ENCODE assay signal across 20 cellular contexts in genomic region chr2:165891943-165892342, GRCh38.
DNase-seq lines count a peak whose midpoint lies in the region; ATAC-seq, FAIRE-seq and TF ChIP-seq lines count a peak whose summit lies in the region.
"Had no signal": no experiment of that assay in that cellular context is flagged by ENCODE, and none has a peak within 500 bp of the region (broad histone marks: within the 10 kb centered on the region; RNA-seq: fewer than 3 reads in every experiment).

No MANE protein-coding gene starts in this region.

- no peaks in the 10 kb centered on the region; a peak in 1 of 4 replicates for H3K79me1 ChIP-seq in IMR-90 (ENCODE audit: low read depth in 1 of 2, low read length in 2 of 2)

- 100% methylated on average over 1 of the region's 2 CpGs; no CpG with 5 or more reads in 1 of the 2 experiments for WGBS in IMR-90 (ENCODE audit: extremely low coverage in 2 of 2, insufficient read length in 1 of 2), 2 experiments
- WGBS in endodermal cell (ENCODE audit: insufficient coverage in 1 of 2, insufficient read length in 1 of 2), 2 experiments = no CpG with 5 or more reads among the region's 2 CpGs

- no peak overlapping the region for H2BK20ac ChIP-seq in IMR-90 (ENCODE audit: low read depth, low read length)

- no peak overlapping the region for H3K56ac ChIP-seq in IMR-90 (ENCODE audit: extremely low read depth, insufficient read depth, low read length)

- no peaks in the 10 kb centered on the region for H4K20me1 ChIP-seq in IMR-90 (ENCODE audit: insufficient read depth, low read length)

- no peak overlapping the region for H3K23ac ChIP-seq in IMR-90 (ENCODE audit: low read depth, low read length)

- H3K36me3 ChIP-seq in IMR-90 (ENCODE audit: control insufficient read depth, insufficient read depth, low read length) (peaks cover 6% of the 10 kb centered on the region; the same call in 1 of the 2 replicates), endodermal cell (ENCODE audit: control insufficient read depth, insufficient read depth, low read length) (peaks cover 46% of the 10 kb centered on the region), kidney (ENCODE audit: control insufficient read depth in 1 of 2, insufficient read depth in 2 of 2, low read length in 2 of 2) (peaks cover 3 to 17% of the 10 kb centered on the region in 2 donors), brain microvascular endothelial cell (replicated peaks) (no peaks in the 10 kb centered on the region)
- H3K36me3 ChIP-seq: BE2C had no signal

- TF ChIP-seq CTCF in D721Med (IDR thresholded peaks at IDR 0.05; ENCODE audit: insufficient read depth, missing control alignments) (no peak), IMR-90 (conservative IDR thresholded peaks at IDR 0.05; ENCODE audit: low read depth, low read length) (no peak), endodermal cell (conservative IDR thresholded peaks at IDR 0.05) (no peak), kidney (IDR thresholded peaks at IDR 0.05; ENCODE audit: borderline replicate concordance, extremely low read depth, insufficient read depth) (no peak), brain microvascular endothelial cell (IDR thresholded peaks at IDR 0.05; ENCODE audit: low read depth, low read length, missing control alignments) (no peak), progenitor cell of endocrine pancreas (IDR thresholded peaks at IDR 0.05; ENCODE audit: unreplicated experiment) (no peak)

- no peak overlapping the region for H2BK15ac ChIP-seq in IMR-90 (ENCODE audit: low read depth, low read length)

- CTCF ChIA-PET in IMR-90 (lab: Yijun Ruan, JAX) = no interaction called here

- H3K9me3 Mint-ChIP-seq in endodermal cell (no peaks in the 10 kb centered on the region), progenitor cell of endocrine pancreas (ENCODE audit: low read depth) (no peaks in the 10 kb centered on the region)
- H3K9me3 Mint-ChIP-seq: CD8-positive, alpha-beta memory T cell had no signal

- no peak overlapping the region for H2AFZ ChIP-seq in IMR-90 (replicated peaks; ENCODE audit: low read length, poor library complexity)
- H2AFZ ChIP-seq: GM23248 had no signal

- H4K8ac ChIP-seq in IMR-90 (ENCODE audit: low read depth in 2 of 2, low read length in 2 of 2) = no peak overlapping the region

- POLR2A ChIA-PET in IMR-90 (lab: Charles Lee; ENCODE audit: unreplicated experiment) = no interaction called here

- no peak overlapping the region for H3K14ac ChIP-seq in IMR-90 (replicated peaks; ENCODE audit: low read depth, low read length)

- H3K18ac ChIP-seq in IMR-90 (ENCODE audit: low read depth, low read length) = no peak overlapping the region

- H3K27me3 ChIP-seq in IMR-90 (ENCODE audit: control insufficient read depth, insufficient read depth, low read length) (no peaks in the 10 kb centered on the region), endodermal cell (ENCODE audit: control insufficient read depth, insufficient read depth, low read length, poor library complexity, severe bottlenecking) (no peaks in the 10 kb centered on the region), brain microvascular endothelial cell (replicated peaks) (no peaks in the 10 kb centered on the region)
- H3K27me3 ChIP-seq: BE2C had no signal

- dilution Hi-C loops in IMR-90 (cut with HindIII; ENCODE audit: low sequenced_read_pairs, unreplicated experiment) = no loop called here

- DNase-seq in D721Med (ENCODE audit: insufficient read length, low spot score) = no peak
- DNase-seq in IMR-90 = peak; percentile 28
- DNase-seq in endodermal cell = no peak
- DNase-seq in kidney = no peak
- no peak for DNase-seq in brain microvascular endothelial cell
- DNase-seq in progenitor cell of endocrine pancreas (ENCODE audit: low spot score, unreplicated experiment) = no peak
- DNase-seq in stimulated activated CD8-positive, alpha-beta memory T cell treated with anti-CD3 and anti-CD28 coated beads, Interleukin-4, amount 100 ng/mL, for 48 hours = no peak
- DNase-seq: ACHN; BE2C; C1 segment of cervical spinal cord; CD4-positive, CD25-positive, alpha-beta regulatory T cell; CD8-positive, alpha-beta memory T cell; COR-L47; DMS153; DMS79 treated with DMSO at 0.1 percent for 48 hours; GM23248; KG1 had no signal

- H3K4ac ChIP-seq in IMR-90 (ENCODE audit: low read depth, low read length) = no peak overlapping the region

- H3K4me1 ChIP-seq in IMR-90 (ENCODE audit: control insufficient read depth, insufficient read depth, low read length) (no peaks in the 10 kb centered on the region), endodermal cell (ENCODE audit: control insufficient read depth, insufficient read depth, low read length) (no peaks in the 10 kb centered on the region), kidney (ENCODE audit: control insufficient read depth in 1 of 2, insufficient read depth in 1 of 2, low read depth in 1 of 2, low read length in 2 of 2) (peaks cover 0 to 2% of the 10 kb centered on the region in 2 donors)
- H3K4me1 ChIP-seq: BE2C had no signal

- H3K27ac Mint-ChIP-seq in endodermal cell (no peak overlapping the region), progenitor cell of endocrine pancreas (no peak overlapping the region)

- FAIRE-seq in D721Med (lab: Jason Lieb, UNC) = peak; percentile 51
- peak; percentile 58 for FAIRE-seq in kidney (lab: Jason Lieb, UNC)
- FAIRE-seq: GM12878 had no signal

- H3K27ac ChIP-seq in IMR-90 (ENCODE audit: insufficient read depth, low read length) (no peak overlapping the region), endodermal cell (ENCODE audit: low read depth, low read length) (peak overlapping the region; percentile 55), kidney (ENCODE audit: low read depth in 2 of 2, low read length in 2 of 2) (no peak overlapping the region), brain microvascular endothelial cell (no peak overlapping the region)
- H3K27ac ChIP-seq: GM23248, HL-60 had no signal

- no peak overlapping the region for H3K4me2 ChIP-seq in IMR-90 (ENCODE audit: low read depth, low read length)

- H3K4me1 Mint-ChIP-seq in endodermal cell (peaks cover 3% of the 10 kb centered on the region), progenitor cell of endocrine pancreas (ENCODE audit: low read depth) (peaks cover 10% of the 10 kb centered on the region)
- H3K4me1 Mint-ChIP-seq: CD8-positive, alpha-beta memory T cell had no signal

- H3K4me3 Mint-ChIP-seq in endodermal cell = no peak overlapping the region
- H3K4me3 Mint-ChIP-seq in progenitor cell of endocrine pancreas (ENCODE audit: low read depth) = no peak overlapping the region
- H3K4me3 Mint-ChIP-seq: CD4-positive, CD25-positive, alpha-beta regulatory T cell; CD8-positive, alpha-beta memory T cell had no signal

- peaks cover 23% of the 10 kb centered on the region for H3K36me3 Mint-ChIP-seq in endodermal cell (ENCODE audit: low read depth)
- H3K36me3 Mint-ChIP-seq in progenitor cell of endocrine pancreas (ENCODE audit: insufficient read depth) = peaks cover 15% of the 10 kb centered on the region

- H2AK5ac ChIP-seq in IMR-90 (ENCODE audit: low read depth, low read length) = no peak overlapping the region

- H2AK9ac ChIP-seq in IMR-90 (replicated peaks; ENCODE audit: low read depth, low read length, poor library complexity) = no peak overlapping the region

- H3K9ac ChIP-seq in IMR-90 (ENCODE audit: low read depth, low read length) = no peak overlapping the region
- H3K9ac ChIP-seq in endodermal cell (ENCODE audit: extremely low read depth, low read length, poor library complexity, severe bottlenecking) = no peak overlapping the region
- no peak overlapping the region for H3K9ac ChIP-seq in kidney (ENCODE audit: low read length in 2 of 2)
- H3K9ac ChIP-seq: GM23248 had no signal

- in situ Hi-C loops in IMR-90 (cut with MboI; ENCODE audit: low sequenced_read_pairs) (no loop called here), brain microvascular endothelial cell (cut with HindIII; ENCODE audit: low pct_ligation_motif_present, low sequenced_read_pairs) (no loop called here)

- no TSS peak for BruUV-seq in IMR-90 (replicated peaks; lab: Mats Ljungman, UMichigan)

- no peak overlapping the region for H4K5ac ChIP-seq in IMR-90 (ENCODE audit: low read depth, low read length)

- H3K4me3 ChIP-seq in IMR-90 (ENCODE audit: insufficient read depth, low read depth, low read length) (no peak overlapping the region), endodermal cell (ENCODE audit: low read length) (no peak overlapping the region), kidney (ENCODE audit: low read length in 2 of 2) (no peak overlapping the region), brain microvascular endothelial cell (ENCODE audit: low read depth, low read length) (no peak overlapping the region)
- H3K4me3 ChIP-seq: GM12878, GM23248, HAP-1 had no signal

- intact Hi-C loops in IMR-90 (cut with micrococcal nuclease) = no loop called here
- intact Hi-C loops in kidney (cut with DNase I) = no loop called here

- no peak overlapping the region for H2BK120ac ChIP-seq in IMR-90 (ENCODE audit: low read depth, low read length)

- peak; percentile 64; the same call in 1 of the 2 replicates for ATAC-seq in IMR-90 (ENCODE audit: low read depth)
- ATAC-seq: GM12878 had no signal

- no peak for TF ChIP-seq POLR2A in IMR-90 (IDR thresholded peaks at IDR 0.05; ENCODE audit: low read depth, low read length)

- no peaks in the 10 kb centered on the region for H3K9me3 ChIP-seq in IMR-90 (ENCODE audit: control insufficient read depth, insufficient read depth, low read length)
- no peaks in the 10 kb centered on the region for H3K9me3 ChIP-seq in endodermal cell (ENCODE audit: control insufficient read depth, low read length)
- no peaks in the 10 kb centered on the region for H3K9me3 ChIP-seq in kidney (ENCODE audit: control insufficient read depth in 1 of 2, low read length in 2 of 2)
- H3K9me3 ChIP-seq: BE2C, HAP-1 had no signal

- no peak overlapping the region for H2BK5ac ChIP-seq in IMR-90 (ENCODE audit: low read depth, low read length, poor library complexity, severe bottlenecking)

- 0 out of 2 replicates have a peak, but pooled peaks cover 3% of the 10 kb centered on the region for H3K9me1 ChIP-seq in IMR-90 (ENCODE audit: insufficient read depth, low read length)

- no peak for TF ChIP-seq RAD21 in IMR-90 (IDR thresholded peaks at IDR 0.05; ENCODE audit: low read length)

- H3K27me3 Mint-ChIP-seq in endodermal cell (ENCODE audit: insufficient read depth) (no peaks in the 10 kb centered on the region), progenitor cell of endocrine pancreas (no peaks in the 10 kb centered on the region)
- H3K27me3 Mint-ChIP-seq: CD4-positive, CD25-positive, alpha-beta regulatory T cell; CD8-positive, alpha-beta memory T cell had no signal

- no peak overlapping the region for H4K91ac ChIP-seq in IMR-90 (ENCODE audit: insufficient read depth, low read depth, low read length)

TF ChIP-seq in IMR-90, 13 proteins besides CTCF, POLR2A, EP300 and RAD21:
- TF ChIP-seq CEBPB (IDR thresholded peaks at IDR 0.05; ENCODE audit: low read depth, low read length) (peak; percentile 42), CHD1 (IDR thresholded peaks at IDR 0.05; ENCODE audit: low read depth, low read length) (no peak), BHLHE40 (IDR thresholded peaks at IDR 0.05; ENCODE audit: low read depth, low read length) (peak; percentile 8; the same call in 1 of the 2 replicates), MXI1 (IDR thresholded peaks at IDR 0.05; ENCODE audit: borderline replicate concordance, low read depth, low read length) (no peak)
TF ChIP-seq in IMR-90: peak in this region for 2.
